Comparison of ENCODE assay signal across 32 cellular contexts in the genomic region with DNA sequence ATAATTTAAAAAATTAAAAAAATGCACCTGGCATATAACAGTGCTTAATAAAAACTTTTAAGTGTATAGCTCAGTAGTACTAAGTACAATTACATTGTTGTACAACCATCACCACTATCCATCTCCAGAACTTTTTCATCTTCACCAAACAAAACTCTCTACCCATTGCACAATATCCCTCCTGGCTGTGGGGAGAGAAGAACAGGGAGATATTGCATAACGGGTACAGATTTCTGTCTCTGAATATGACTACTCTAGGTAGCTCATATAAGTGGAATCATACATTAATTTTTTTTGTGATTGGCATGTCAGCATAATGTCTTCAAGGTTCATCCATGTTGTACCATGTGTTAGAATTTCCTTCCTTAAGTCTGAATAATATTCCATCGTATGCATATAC.
"Had no signal": no experiment of that assay in that cellular context is flagged by ENCODE, and none has a peak within 500 bp of the region (broad histone marks: within the 10 kb centered on the region; RNA-seq: fewer than 3 reads in every experiment).

No MANE protein-coding gene starts in this region.

- H2AFZ ChIP-seq: hepatocyte had no signal

- H3K27me3 Mint-ChIP-seq: activated B cell treated with CpG ODN at 0.5 μM for 24 hours; central memory CD8-positive, alpha-beta T cell; dendritic cell treated with granulocyte-macrophage colony-stimulating factor and Interleukin-4, amounts not matched to agents 40 ng/mL and 50 ng/mL, for 4 days; progenitor cell of endocrine pancreas; stimulated activated memory B cell treated with anti-CD40 and anti-IgM and Interleukin-4, amounts not matched to agents 10 μg/mL and 1 μg/mL and 100 μg/mL, for 72 hours had no signal

- H3K27ac ChIP-seq: epithelial cell of prostate, esophagus squamous epithelium, gastrocnemius medialis, hepatocyte, neutrophil, ovary, skin epidermis, stomach, suprapubic skin, tibial nerve had no signal

- ATAC-seq: activated CD8-positive, alpha-beta T cell treated with anti-CD3 and anti-CD28 coated beads for 36 hours; activated T-cell treated with anti-CD3 and anti-CD28 coated beads, Interleukin-2, amount 50 U/mL, for 4 hours; gastrocnemius medialis; left ventricle myocardium superior; sciatic nerve; stimulated activated memory B cell treated with anti-CD40 and anti-IgM and Interleukin-4, amounts not matched to agents 10 μg/mL and 1 μg/mL and 100 μg/mL, for 72 hours had no signal

- H3K4me1 Mint-ChIP-seq: activated B cell treated with CpG ODN at 0.5 μM for 24 hours; central memory CD8-positive, alpha-beta T cell; naive B cell; nephron progenitor cell; stimulated activated memory B cell treated with anti-CD40 and anti-IgM and Interleukin-4, amounts not matched to agents 10 μg/mL and 1 μg/mL and 100 μg/mL, for 72 hours had no signal

- H3K4me2 ChIP-seq: hepatocyte had no signal

- H3K79me2 ChIP-seq: hepatocyte had no signal

- H3K9me3 Mint-ChIP-seq: activated B cell treated with CpG ODN at 0.5 μM for 24 hours; activated CD8-positive, alpha-beta T cell treated with anti-CD3 and anti-CD28 coated beads for 36 hours; activated T-cell treated with anti-CD3 and anti-CD28 coated beads, Interleukin-2, amount 50 U/mL, for 4 hours; activated T-helper 2 cell treated with anti-CD3 and anti-CD28 coated beads, Interferon-gamma antibody, Interleukin-2, Interleukin-4, amounts not matched to agents 10 μg/mL and 5 μg/mL and 100 μg/mL, durations not matched to agents 14 hours and 24 hours and 36 hours; central memory CD8-positive, alpha-beta T cell; dendritic cell treated with granulocyte-macrophage colony-stimulating factor and Interleukin-4, amounts not matched to agents 40 ng/mL and 50 ng/mL, for 4 days; nephron progenitor cell; stimulated activated memory B cell treated with anti-CD40 and anti-IgM and Interleukin-4, amounts not matched to agents 10 μg/mL and 1 μg/mL and 100 μg/mL, for 72 hours; T-helper 2 cell treated with Interferon-gamma antibody and Interleukin-4, amounts not matched to agents 5 μg/mL and 100 μg/mL, for 36 hours had no signal

- H3K27me3 ChIP-seq: gastrocnemius medialis, hepatocyte, neutrophil, ovary, stomach, suprapubic skin, tibial nerve had no signal

- H3K36me3 Mint-ChIP-seq: activated naive CD8-positive, alpha-beta T cell; naive B cell; stimulated activated memory B cell treated with anti-CD40 and anti-IgM and Interleukin-4, amounts not matched to agents 10 μg/mL and 1 μg/mL and 100 μg/mL, for 72 hours had no signal

- H3K9me3 ChIP-seq: esophagus squamous epithelium, gastrocnemius medialis, neutrophil, ovary, stomach, suprapubic skin, tibial nerve had no signal

- H3K4me3 Mint-ChIP-seq: activated B cell treated with CpG ODN at 0.5 μM for 24 hours; activated CD8-positive, alpha-beta T cell treated with anti-CD3 and anti-CD28 coated beads for 36 hours; activated naive CD8-positive, alpha-beta T cell; activated T-cell treated with anti-CD3 and anti-CD28 coated beads, Interleukin-2, amount 50 U/mL, for 4 hours; central memory CD8-positive, alpha-beta T cell; dendritic cell treated with granulocyte-macrophage colony-stimulating factor and Interleukin-4, amounts not matched to agents 40 ng/mL and 50 ng/mL, for 4 days; naive B cell; nephron progenitor cell; stimulated activated memory B cell treated with anti-CD40 and anti-IgM and Interleukin-4, amounts not matched to agents 10 μg/mL and 1 μg/mL and 100 μg/mL, for 72 hours; T-helper 2 cell treated with Interferon-gamma antibody and Interleukin-4, amounts not matched to agents 5 μg/mL and 100 μg/mL, for 36 hours had no signal

- DNase-seq: activated B cell treated with CpG ODN at 0.5 μM for 24 hours; activated CD4-positive, alpha-beta T cell treated with anti-CD3 and anti-CD28 coated beads, Interleukin-2, amount 50 U/mL, for 1 hour; activated CD8-positive, alpha-beta T cell treated with anti-CD3 and anti-CD28 coated beads for 36 hours; activated naive CD4-positive, alpha-beta T cell treated with Interleukin-2 at 50 U/mL for 16 hours; activated T-cell treated with anti-CD3 and anti-CD28 coated beads, Interleukin-2, amount 50 U/mL, for 4 hours; anterior cingulate cortex; esophagus squamous epithelium; gastrocnemius medialis; glutamatergic neuron; islet precursor cell; left cardiac atrium; left ventricle myocardium superior; naive B cell; nephron progenitor cell; ovary; stimulated activated CD4-positive, alpha-beta T cell treated with anti-CD3 and anti-CD28 coated beads, Interleukin-12 subunit alpha, Interleukin-12 subunit beta, amount 100 ng/mL, for 4 hours; stimulated activated CD4-positive, alpha-beta T cell treated with anti-CD3 and anti-CD28 coated beads, Interleukin-4, amount 100 ng/mL, for 24 hours; stomach had no signal

- H3K27ac Mint-ChIP-seq: activated B cell treated with CpG ODN at 0.5 μM for 24 hours; activated CD8-positive, alpha-beta T cell treated with anti-CD3 and anti-CD28 coated beads for 36 hours; activated naive CD8-positive, alpha-beta T cell; activated T-helper 2 cell treated with anti-CD3 and anti-CD28 coated beads, Interferon-gamma antibody, Interleukin-2, Interleukin-4, amounts not matched to agents 10 μg/mL and 5 μg/mL and 100 μg/mL, durations not matched to agents 14 hours and 24 hours and 36 hours; dendritic cell treated with granulocyte-macrophage colony-stimulating factor and Interleukin-4, amounts not matched to agents 40 ng/mL and 50 ng/mL, for 4 days; nephron progenitor cell; progenitor cell of endocrine pancreas; stimulated activated memory B cell treated with anti-CD40 and anti-IgM and Interleukin-4, amounts not matched to agents 10 μg/mL and 1 μg/mL and 100 μg/mL, for 72 hours; T-helper 2 cell treated with Interferon-gamma antibody and Interleukin-4, amounts not matched to agents 5 μg/mL and 100 μg/mL, for 36 hours had no signal

- H3K4me1 ChIP-seq: esophagus squamous epithelium, gastrocnemius medialis, stomach, suprapubic skin, tibial nerve had no signal

- H3K36me3 ChIP-seq: esophagus squamous epithelium, gastrocnemius medialis, neutrophil, ovary, stomach, suprapubic skin, tibial nerve had no signal

- H3K4me3 ChIP-seq: esophagus squamous epithelium, gastrocnemius medialis, hepatocyte, ovary, skin epidermis, stomach, suprapubic skin, tibial nerve had no signal
